In the genomic region with DNA sequence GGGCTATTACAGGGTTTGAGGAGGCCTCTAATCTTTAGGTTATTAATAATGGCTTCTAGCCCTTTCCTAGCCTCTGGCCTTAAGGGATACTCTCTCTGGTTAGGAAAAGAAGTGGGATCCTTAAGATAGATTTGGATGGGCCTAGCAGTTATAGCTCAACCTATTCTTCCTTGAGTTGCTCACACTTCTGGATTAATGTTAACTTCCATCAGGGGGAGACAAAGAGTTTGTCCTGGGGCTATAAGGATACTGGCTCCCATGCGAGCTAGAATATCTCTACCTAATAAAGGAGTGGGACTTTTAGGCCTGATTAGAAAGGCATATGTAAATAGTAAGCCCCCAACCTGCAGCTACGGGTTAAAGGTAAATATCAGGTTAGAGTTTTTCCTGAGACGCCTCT, we compare ENCODE assay signal across 17 cellular contexts. TPM values are rescaled to one million over a fixed set of nuclear protein-coding genes. Genes with fewer than 3 reads are reported as not detected.
DNase-seq lines count a peak whose midpoint lies in the region; ATAC-seq, FAIRE-seq and TF ChIP-seq lines count a peak whose summit lies in the region.
"Had no signal": no experiment of that assay in that cellular context is flagged by ENCODE, and none has a peak within 500 bp of the region (broad histone marks: within the 10 kb centered on the region; RNA-seq: fewer than 3 reads in every experiment).

No MANE protein-coding gene starts in this region.

- peaks cover 0 to 13% of the 10 kb centered on the region in 2 experiments; a peak in 1 of 5 replicates for H3K27me3 ChIP-seq in HepG2 (ENCODE audit: control insufficient read depth in 1 of 2, insufficient read depth in 2 of 2, low read length in 2 of 2)
- H3K27me3 ChIP-seq in right lobe of liver = no peaks in the 10 kb centered on the region
- H3K27me3 ChIP-seq: hepatocyte, neutrophil, tibial nerve had no signal

- CTCF ChIA-PET in HepG2 (lab: Yijun Ruan, JAX; ENCODE audit: low intra/inter-chr PET ratio, low total read pairs) = no interaction called here

- no peaks in the 10 kb centered on the region for H3K4me1 ChIP-seq in HepG2 (ENCODE audit: insufficient read depth, low read length)
- H3K4me1 ChIP-seq in right lobe of liver = no peaks in the 10 kb centered on the region
- H3K4me1 ChIP-seq: tibial nerve had no signal

- H3K4me2 ChIP-seq in HepG2 (ENCODE audit: low read depth, low read length) = no peak overlapping the region
- H3K4me2 ChIP-seq: hepatocyte had no signal

- BruUV-seq in HepG2 (replicated peaks; lab: Mats Ljungman, UMichigan) = no TSS peak

- ATAC-seq in HepG2 = peak; percentile 68
- ATAC-seq in right lobe of liver = no peak
- ATAC-seq: esophagus mucosa had no signal

- no peak for TF ChIP-seq RAD21 in HepG2 (CRISPR knock-in tag; IDR thresholded peaks at IDR 0.05)

- H3K27ac ChIP-seq in HepG2 (ENCODE audit: extremely low read length, insufficient read depth, low read length) (no peak overlapping the region), right lobe of liver (no peak overlapping the region)
- H3K27ac ChIP-seq: hepatocyte, neutrophil, tibial nerve, VCaP had no signal

- TF ChIP-seq POLR2A in HepG2 (IDR thresholded peaks at IDR 0.05; ENCODE audit: insufficient read depth in 1 of 2, low read depth in 2 of 2, low read length in 2 of 2) = no peak
- no peak for TF ChIP-seq POLR2A in right lobe of liver (IDR thresholded peaks at IDR 0.05)

- in situ Hi-C loops in HepG2 (cut with HindIII; ENCODE audit: extremely low pct_ligation_motif_present, low pct_unique_long_range_greater_than_20kb) = loop anchor here (25.0 kb wide), 1 partner anchor 1795 kb away; no protein-coding TSS in a partner anchor

- intact Hi-C loops in HepG2 (cut with micrococcal nuclease; ENCODE audit: unreplicated experiment) (no loop called here), right lobe of liver (cut with DNase I) (no loop called here)

- no peak overlapping the region for H3K9ac ChIP-seq in HepG2 (ENCODE audit: insufficient read depth, low read depth, low read length)

- H3K36me3 ChIP-seq in HepG2 (replicated peaks in 1 of 2; ENCODE audit: control insufficient read depth in 1 of 2, insufficient read depth in 2 of 2, low read length in 2 of 2) (no peaks in the 10 kb centered on the region), right lobe of liver (no peaks in the 10 kb centered on the region)
- H3K36me3 ChIP-seq: neutrophil, tibial nerve had no signal

- H3K79me2 ChIP-seq in HepG2 (ENCODE audit: insufficient read depth, low read length) = no peaks in the 10 kb centered on the region
- H3K79me2 ChIP-seq: hepatocyte had no signal

- TF ChIP-seq EP300 in HepG2 (IDR thresholded peaks at IDR 0.05; ENCODE audit: low read depth in 2 of 2, low read length in 2 of 2) = no peak
- TF ChIP-seq EP300 in HepG2 (CRISPR knock-in tag; IDR thresholded peaks at IDR 0.05; ENCODE audit: borderline replicate concordance) = no peak

- no peaks in the 10 kb centered on the region for H4K20me1 ChIP-seq in HepG2 (ENCODE audit: insufficient read depth, low read length)

- POLR2A ChIA-PET in HepG2 (lab: Yijun Ruan, JAX) = no interaction called here

- DNase-seq in HepG2 (ENCODE audit: low spot score) = peak; percentile 25
- DNase-seq in right lobe of liver = no peak
- DNase-seq in RKO (ENCODE audit: low spot score) = peak; percentile 20
- no peak for DNase-seq in epithelial cell of esophagus (ENCODE audit: low read depth)
- no peak for DNase-seq in GF-D8 (lab: John Stamatoyannopoulos, UW)
- DNase-seq in NCI-H146 treated with DMSO at 0.1 percent for 48 hours (lab: John Stamatoyannopoulos, UW; ENCODE audit: unreplicated experiment) = no peak
- DNase-seq in UCSD-AML1 (lab: John Stamatoyannopoulos, UW; ENCODE audit: unreplicated experiment) = no peak
- no peak for DNase-seq in anterior cingulate cortex (lab: John Stamatoyannopoulos, UW)
- DNase-seq: activated CD8-positive, alpha-beta memory T cell treated with anti-CD3 and anti-CD28 coated beads for 24 hours; NCI-H1930; NCI-H524 treated with DMSO at 0.1 percent for 48 hours had no signal

- no peak overlapping the region for H3K4me3 ChIP-seq in HepG2 (replicated peaks in 1 of 3; ENCODE audit: insufficient read depth in 1 of 3, low read depth in 2 of 3, low read length in 3 of 3)
- H3K4me3 ChIP-seq in right lobe of liver = no peak overlapping the region
- H3K4me3 ChIP-seq in epithelial cell of esophagus (ENCODE audit: low read length) = no peak overlapping the region
- H3K4me3 ChIP-seq: hepatocyte, tibial nerve had no signal

- H3K9me3 ChIP-seq in HepG2 (ENCODE audit: low read length) (no peaks in the 10 kb centered on the region), right lobe of liver (peaks cover 0 to 6% (median 0%) of the 10 kb centered on the region in 4 donors)

- H2AFZ ChIP-seq in HepG2 (ENCODE audit: low read length) = no peak overlapping the region
- H2AFZ ChIP-seq: hepatocyte had no signal

- peak; percentile 12 for FAIRE-seq in HepG2 (lab: Jason Lieb, UNC)
- FAIRE-seq: GM18507 had no signal

- TF ChIP-seq CTCF in HepG2 (CRISPR knock-in tag; IDR thresholded peaks at IDR 0.05) = peak; percentile 38; the same call in 1 of the 2 replicates
- no peak for TF ChIP-seq CTCF in right lobe of liver (IDR thresholded peaks at IDR 0.05)
- TF ChIP-seq CTCF in epithelial cell of esophagus (IDR thresholded peaks at IDR 0.05; ENCODE audit: insufficient read depth, low read depth, low read length, missing control alignments) = peak; percentile 18

- 15% methylated on average over 3 of the region's 3 CpGs for WGBS in HepG2 (ENCODE audit: low lambda C conversion rate)
- WGBS in right lobe of liver (ENCODE audit: insufficient coverage, low coverage, low lambda C conversion rate, missing lambda C conversion rate) = 65% methylated on average over 3 of the region's 3 CpGs

TF ChIP-seq in HepG2, 621 proteins besides CTCF, POLR2A, EP300 and RAD21 (continues in another document):
- TF ChIP-seq STAG1 (CRISPR knock-in tag; IDR thresholded peaks at IDR 0.05) = 0 out of 2 replicates have a peak, but pooled peaks have one; percentile 6
- TF ChIP-seq ZSCAN29 (CRISPR knock-in tag; conservative IDR thresholded peaks at IDR 0.05) = no peak
- no peak for TF ChIP-seq RARA (CRISPR knock-in tag; IDR thresholded peaks at IDR 0.05)
- no peak for TF ChIP-seq EZH2 (conservative IDR thresholded peaks at IDR 0.05; ENCODE audit: low read depth, low read length)
- no peak for TF ChIP-seq ZNF251 (CRISPR knock-in tag; IDR thresholded peaks at IDR 0.05)
- TF ChIP-seq, protein P1, sequence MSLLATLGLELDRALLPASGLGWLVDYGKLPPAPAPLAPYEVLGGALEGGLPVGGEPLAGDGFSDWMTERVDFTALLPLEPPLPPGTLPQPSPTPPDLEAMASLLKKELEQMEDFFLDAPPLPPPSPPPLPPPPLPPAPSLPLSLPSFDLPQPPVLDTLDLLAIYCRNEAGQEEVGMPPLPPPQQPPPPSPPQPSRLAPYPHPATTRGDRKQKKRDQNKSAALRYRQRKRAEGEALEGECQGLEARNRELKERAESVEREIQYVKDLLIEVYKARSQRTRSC (CRISPR knock-in tag; IDR thresholded peaks at IDR 0.05; ENCODE audit: low read depth) = no peak
- TF ChIP-seq HNF4A (CRISPR knock-in tag; IDR thresholded peaks at IDR 0.05) = no peak
- TF ChIP-seq, protein P2, sequence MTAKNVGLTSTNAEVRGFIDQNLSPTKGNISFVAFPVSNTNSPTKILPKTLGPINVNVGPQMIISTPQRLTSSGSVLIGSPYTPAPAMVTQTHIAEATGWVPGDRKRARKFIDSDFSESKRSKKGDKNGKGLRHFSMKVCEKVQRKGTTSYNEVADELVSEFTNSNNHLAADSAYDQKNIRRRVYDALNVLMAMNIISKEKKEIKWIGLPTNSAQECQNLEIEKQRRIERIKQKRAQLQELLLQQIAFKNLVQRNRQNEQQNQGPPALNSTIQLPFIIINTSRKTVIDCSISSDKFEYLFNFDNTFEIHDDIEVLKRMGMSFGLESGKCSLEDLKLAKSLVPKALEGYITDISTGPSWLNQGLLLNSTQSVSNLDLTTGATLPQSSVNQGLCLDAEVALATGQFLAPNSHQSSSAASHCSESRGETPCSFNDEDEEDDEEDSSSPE (CRISPR knock-in tag; IDR thresholded peaks at IDR 0.05) = no peak
- TF ChIP-seq ZNF484 (CRISPR knock-in tag; IDR thresholded peaks at IDR 0.05; ENCODE audit: borderline replicate concordance, low read depth) = no peak
- no peak for TF ChIP-seq ZNF17 (CRISPR knock-in tag; IDR thresholded peaks at IDR 0.05)
- no peak for TF ChIP-seq ERF (CRISPR knock-in tag; IDR thresholded peaks at IDR 0.05)
- no peak for TF ChIP-seq ZNF562 (CRISPR knock-in tag; IDR thresholded peaks at IDR 0.05; ENCODE audit: borderline replicate concordance)
- TF ChIP-seq SMC3 (IDR thresholded peaks at IDR 0.05; ENCODE audit: low read length) = 0 out of 2 replicates have a peak, but pooled peaks have one; percentile 5
- no peak for TF ChIP-seq ZSCAN25 (CRISPR knock-in tag; IDR thresholded peaks at IDR 0.05)
- TF ChIP-seq ZBTB20 (CRISPR knock-in tag; IDR thresholded peaks at IDR 0.05; ENCODE audit: borderline replicate concordance, low read depth) = no peak

RNA-seq across cellular contexts. Expression of a gene that starts 14.3 kb away (rescaled TPM):
- 0.04 TPM in 1 of 2 replicates, not detected in the other for total RNA-seq in HepG2 (2016; rRNA removed; fragmentation: Illumina TruSeq; extraction: Trizol)
- total RNA-seq in HepG2 (2016; cell fraction: cytosol; rRNA removed; fragmentation: Illumina TruSeq; extraction: Trizol; ENCODE audit: low read depth) = not detected in 2 replicates
- total RNA-seq in HepG2 (2016; cell fraction: insoluble cytoplasmic fraction; rRNA removed; fragmentation: Illumina TruSeq; extraction: Trizol) = not detected in 2 replicates
- not detected in 2 replicates for total RNA-seq in HepG2 (2016; cell fraction: membrane; rRNA removed; fragmentation: Illumina TruSeq; extraction: Trizol)
- total RNA-seq in HepG2 (2016; cell fraction: nucleus; rRNA removed; fragmentation: Illumina TruSeq; extraction: Trizol) = not detected in 2 replicates
- polyA plus RNA-seq in HepG2 (2011; rRNA removed) = not detected in 2 replicates
- polyA plus RNA-seq in HepG2 (2011; cell fraction: cytosol; rRNA removed) = not detected in 2 replicates
- not detected in 2 replicates for polyA plus RNA-seq in HepG2 (2011; cell fraction: nucleus; rRNA removed)
- not detected in 2 replicates for polyA plus RNA-seq in HepG2 (2012)
- not detected in 2 replicates for polyA plus RNA-seq in HepG2 (2016; cell fraction: cytosol; fragmentation: Illumina TruSeq; extraction: Trizol; ENCODE audit: low read depth)
- polyA plus RNA-seq in HepG2 (2016; cell fraction: insoluble cytoplasmic fraction; fragmentation: Illumina TruSeq; extraction: Trizol; ENCODE audit: low read depth) = not detected in 2 replicates
- polyA plus RNA-seq in HepG2 (2016; cell fraction: membrane; fragmentation: Illumina TruSeq; extraction: Trizol; ENCODE audit: low read depth) = not detected in 2 replicates
- not detected in 2 replicates for polyA plus RNA-seq in HepG2 (2016; cell fraction: nucleus; fragmentation: Illumina TruSeq; extraction: Trizol; ENCODE audit: insufficient read depth, low read depth)
- polyA minus RNA-seq in HepG2 (2011; rRNA and poly(A)+ RNA removed; ENCODE audit: low replicate concordance) = 0.08 TPM in 1 of 2 replicates, not detected in the other
- polyA minus RNA-seq in HepG2 (2011; cell fraction: cytosol; rRNA and poly(A)+ RNA removed) = not detected in 2 replicates
- polyA minus RNA-seq in HepG2 (2011; cell fraction: nucleus; rRNA and poly(A)+ RNA removed) = 0.37 and 0.39 TPM in 2 replicates
- under 1 TPM in 3 of 6 experiments, not detected in 3; 0.07 to 0.19 (median 0.16) TPM for total RNA-seq in right lobe of liver
- total RNA-seq: esophagus mucosa, hepatocyte, tibial nerve had no signal
- polyA plus RNA-seq: hepatocyte had no signal

Comparison
In these comparisons a context has a peak if more than half of its experiments do, and no peak if none do; other contexts are left out.
1. DNase-seq: peak in HepG2 (single experiment) and RKO (single experiment); none in right lobe of liver (0 of 3), epithelial cell of esophagus (single experiment), GF-D8 (single experiment), NCI-H146 treated with DMSO at 0.1 percent for 48 hours (single experiment), UCSD-AML1 (single experiment) and anterior cingulate cortex (0 of 58).
2. CTCF ChIP-seq: peak in HepG2 (single experiment) and epithelial cell of esophagus (single experiment); none in right lobe of liver (0 of 4).